ENCODE assay signal across 11 cellular contexts in the genomic region with DNA sequence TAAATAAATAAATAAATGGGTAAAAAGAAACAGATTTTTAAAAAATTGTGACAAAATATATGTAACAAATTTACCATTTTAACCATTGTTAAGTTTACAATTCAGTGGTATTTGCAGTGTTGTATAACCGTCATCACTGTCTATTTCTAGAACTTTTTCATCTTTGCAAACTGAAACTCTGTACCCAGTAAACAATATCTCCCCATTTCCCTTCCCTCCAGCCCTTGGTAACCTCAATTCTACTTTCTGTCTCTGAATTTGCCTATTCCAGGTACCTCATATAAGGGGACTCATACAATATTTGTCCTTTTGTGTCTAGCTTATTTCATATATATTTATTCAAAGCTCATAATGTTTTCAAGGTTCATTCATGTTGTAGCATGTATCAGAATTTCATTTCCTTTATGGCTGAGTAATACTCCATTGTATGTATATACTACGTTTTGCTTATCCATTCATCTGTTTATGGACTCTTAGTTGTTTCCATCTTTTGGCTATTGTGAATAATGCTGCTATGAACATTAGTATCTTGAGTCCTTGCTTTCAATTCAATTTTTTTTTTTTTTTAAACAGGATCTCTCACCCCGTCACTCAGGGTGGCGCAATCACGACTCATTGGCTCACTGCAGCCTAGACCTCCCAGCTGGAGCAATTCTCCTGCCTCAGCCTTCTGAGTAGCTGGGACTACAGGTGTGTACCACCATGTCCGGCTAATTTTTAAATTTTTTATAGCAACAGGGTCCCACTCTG. TPM values are rescaled to one million over a fixed set of nuclear protein-coding genes. Genes with fewer than 3 reads are reported as not detected.
A peak's percentile ranks its signal among the peaks of the same experiment; 100 is the strongest.
DNase-seq lines count a peak whose midpoint lies in the region; ATAC-seq and TF ChIP-seq lines count a peak whose summit lies in the region.
"Had no signal": no experiment of that assay in that cellular context is flagged by ENCODE, and none has a peak within 500 bp of the region (broad histone marks: within the 10 kb centered on the region; RNA-seq: fewer than 3 reads in every experiment).

No MANE protein-coding gene starts in this region.

- peak overlapping the region; percentile 85; the same call in 1 of the 2 replicates for H3K27ac ChIP-seq in MM.1S (ENCODE audit: low read length)
- H3K27ac ChIP-seq: SJSA1 had no signal

- H3K36me3 ChIP-seq in MM.1S (replicated peaks; ENCODE audit: insufficient read depth, low read length), result no peaks in the 10 kb centered on the region

- peaks cover 4% of the 10 kb centered on the region; the same call in 1 of the 2 replicates for H3F3A ChIP-seq in MM.1S (ENCODE audit: insufficient read depth, low read length)

- no peak overlapping the region for H3K4me3 Mint-ChIP-seq in endothelial cell (ENCODE audit: unreplicated experiment)

- no peaks in the 10 kb centered on the region for H3K27me3 Mint-ChIP-seq in endothelial cell (ENCODE audit: unreplicated experiment)

- H3K9me3 Mint-ChIP-seq in endothelial cell (ENCODE audit: unreplicated experiment), result no peaks in the 10 kb centered on the region

- peaks cover 26% of the 10 kb centered on the region for H3K36me3 Mint-ChIP-seq in endothelial cell (ENCODE audit: low read depth, unreplicated experiment)

- H3K9me2 ChIP-seq in MM.1S (replicated peaks; ENCODE audit: insufficient read depth, low read length), result no peaks in the 10 kb centered on the region

- TF ChIP-seq CTCF in MM.1S (IDR thresholded peaks at IDR 0.05; ENCODE audit: low read length) (no peak), cardiac fibroblast (IDR thresholded peaks at IDR 0.05; ENCODE audit: low read depth, low read length) (no peak), endothelial cell (IDR thresholded peaks at IDR 0.05; ENCODE audit: unreplicated experiment) (no peak), lower leg skin (IDR thresholded peaks at IDR 0.05) (no peak)

- no peaks in the 10 kb centered on the region for H3K9me3 ChIP-seq in MM.1S (replicated peaks; ENCODE audit: insufficient read depth, low read length)
- H3K9me3 ChIP-seq: SJSA1 had no signal

- H3K9ac ChIP-seq in MM.1S (ENCODE audit: low read length), result peak overlapping the region; percentile 3; the same call in 1 of the 2 replicates

- no peak overlapping the region for H3K27ac Mint-ChIP-seq in endothelial cell (ENCODE audit: unreplicated experiment)

- H4K20me1 ChIP-seq in MM.1S (ENCODE audit: insufficient read depth, low read length), result no peaks in the 10 kb centered on the region

- intact Hi-C loops in lower leg skin (cut with DNase I; ENCODE audit: low total_unique reads), result no loop called here

- H3K4me1 ChIP-seq in MM.1S (ENCODE audit: low read length), result peaks cover 39% of the 10 kb centered on the region

- H3K79me2 ChIP-seq in MM.1S (ENCODE audit: low read length), result peaks cover 69% of the 10 kb centered on the region

- H3K4me3 ChIP-seq in MM.1S (ENCODE audit: low read length) (peak overlapping the region; percentile 6; the same call in 1 of the 2 replicates), cardiac fibroblast (replicated peaks in 1 of 2; ENCODE audit: low read depth in 2 of 2, low read length in 2 of 2) (no peak overlapping the region), lower leg skin (ENCODE audit: low read depth, poor library complexity, severe bottlenecking) (no peak overlapping the region)
- H3K4me3 ChIP-seq: SJSA1 had no signal

- ATAC-seq in GM21447 (IDR thresholded peaks at IDR 0.05; ENCODE audit: unreplicated experiment), result peak; percentile 66

- no peaks in the 10 kb centered on the region for H3K27me3 ChIP-seq in MM.1S (replicated peaks; ENCODE audit: insufficient read depth, low read length)
- H3K27me3 ChIP-seq: SJSA1 had no signal

- peak overlapping the region; percentile 48; the same call in 1 of the 2 replicates for H3K4me2 ChIP-seq in MM.1S (ENCODE audit: low read depth, low read length)

- no peak overlapping the region for H2AFZ ChIP-seq in MM.1S (ENCODE audit: low read length)

- WGBS in lower leg skin, 2 donors, result 79 to 89% methylated on average over 6 of the region's 6 CpGs

- peaks cover 17% of the 10 kb centered on the region for H3K4me1 Mint-ChIP-seq in endothelial cell (ENCODE audit: unreplicated experiment)

- DNase-seq in MM.1S (peak; percentile 62), cardiac fibroblast (ENCODE audit: low read depth in 2 of 2) (peak; percentile 67 to 75), endothelial cell (ENCODE audit: low spot score) (no peak), lower leg skin (ENCODE audit: low spot score in 2 of 2) (no peak), COLO668 (lab: John Stamatoyannopoulos, UW; ENCODE audit: unreplicated experiment) (no peak)
- peak; percentile 34 for DNase-seq in stimulated activated CD8-positive, alpha-beta memory T cell treated with anti-CD3 and anti-CD28 coated beads, Interleukin-4, amount 100 ng/mL, for 48 hours
- DNase-seq: activated CD4-positive, alpha-beta T cell treated with anti-CD3 and anti-CD28 coated beads, Interleukin-2, amount 50 U/mL, for 48 hours; amygdala had no signal

- TF ChIP-seq POLR2A in lower leg skin (IDR thresholded peaks at IDR 0.05), result no peak

RNA-seq across cellular contexts. Expression of a gene that starts 8.9 kb away (rescaled TPM):
- total RNA-seq in endothelial cell (ENCODE audit: unreplicated experiment) (35.6 TPM), lower leg skin (10 to 100 TPM; 17.7 to 25.2 (median 21.4) TPM)

RNA-seq across cellular contexts. Expression of a gene that starts 36.8 kb away (rescaled TPM):
- total RNA-seq in endothelial cell (ENCODE audit: unreplicated experiment) (not detected), lower leg skin (not detected)
- total RNA-seq: omental fat pad, SJSA1 had no signal

RNA-seq across cellular contexts. Expression of a gene that starts 47.6 kb away (rescaled TPM):
- 60.8 TPM for total RNA-seq in endothelial cell (ENCODE audit: unreplicated experiment)
- 10 to 100 TPM; 21.8 to 30.9 (median 25.1) TPM for total RNA-seq in lower leg skin

Comparison
In these comparisons a context has a peak if more than half of its experiments do, and no peak if none do; other contexts are left out.
1. DNase-seq: peak in MM.1S (single experiment), cardiac fibroblast (2 of 2) and stimulated activated CD8-positive, alpha-beta memory T cell treated with anti-CD3 and anti-CD28 coated beads, Interleukin-4, amount 100 ng/mL, for 48 hours (single experiment); none in endothelial cell (single experiment), lower leg skin (0 of 2) and COLO668 (single experiment).